ENCODE assay signal across 8 cellular contexts in genomic region chr2:132349082-132349687, GRCh38.
DNase-seq lines count a peak whose midpoint lies in the region; ATAC-seq and TF ChIP-seq lines count a peak whose summit lies in the region.
"Not testable (repeated sequence)": the region's sequence is repeated elsewhere in the genome, so short reads cannot be mapped to it uniquely, and the experiment has no call there.

No MANE protein-coding gene starts in this region.

- not testable (repeated sequence) for H3K36me3 ChIP-seq in IMR-90 (ENCODE audit: control insufficient read depth, insufficient read depth, low read length); mucosa of descending colon (ENCODE audit: low read depth); thyroid gland

- in situ Hi-C loops in IMR-90 (cut with MboI; ENCODE audit: low sequenced_read_pairs): not testable (repeated sequence)

- H2BK5ac ChIP-seq in IMR-90 (ENCODE audit: low read depth, low read length, poor library complexity, severe bottlenecking): not testable (repeated sequence)

- not testable (repeated sequence) for H2AK9ac ChIP-seq in IMR-90 (replicated peaks; ENCODE audit: low read depth, low read length, poor library complexity)

- H3K4me3 Mint-ChIP-seq in brain: peak overlapping the region; percentile 64 to 83 (median 79)

- not testable (repeated sequence) for H3K4me2 ChIP-seq in IMR-90 (ENCODE audit: low read depth, low read length)

- H3K27ac Mint-ChIP-seq in brain: peak overlapping the region; percentile 25 to 90 (median 74)

- H3K18ac ChIP-seq in IMR-90 (ENCODE audit: low read depth, low read length): not testable (repeated sequence)

- H3K9me3 Mint-ChIP-seq in brain: not testable (repeated sequence)

- BruUV-seq in IMR-90 (replicated peaks; lab: Mats Ljungman, UMichigan): not testable (repeated sequence)

- H3K79me1 ChIP-seq in IMR-90 (ENCODE audit: low read depth in 1 of 2, low read length in 2 of 2): not testable (repeated sequence)

- DNase-seq in DMS153 treated with DMSO at 0.1 percent for 48 hours (lab: John Stamatoyannopoulos, UW; ENCODE audit: unreplicated experiment) (peak; percentile 55), IMR-90 (peak; percentile 72), NCI-H2196 (lab: John Stamatoyannopoulos, UW; ENCODE audit: unreplicated experiment) (peak; percentile 64), SHP77 treated with DMSO at 0.1 percent for 48 hours (lab: John Stamatoyannopoulos, UW) (peak; percentile 23), glomerular visceral epithelial cell (ENCODE audit: extremely low spot score) (peak; percentile 64), mucosa of descending colon (peak in 1 of 3 donors; percentile 82), thyroid gland (peak; percentile 45 to 56)

- POLR2A ChIA-PET in IMR-90 (lab: Charles Lee; ENCODE audit: unreplicated experiment): not testable (repeated sequence)

- H3K9me1 ChIP-seq in IMR-90 (ENCODE audit: insufficient read depth, low read length): not testable (repeated sequence)

- H3K23ac ChIP-seq in IMR-90 (ENCODE audit: low read depth, low read length): not testable (repeated sequence)

- not testable (repeated sequence) for H3K27me3 ChIP-seq in IMR-90 (ENCODE audit: control insufficient read depth, insufficient read depth, low read length); thyroid gland

- H3K56ac ChIP-seq in IMR-90 (ENCODE audit: extremely low read depth, insufficient read depth, low read length): not testable (repeated sequence)

- H4K5ac ChIP-seq in IMR-90 (ENCODE audit: low read depth, low read length): not testable (repeated sequence)

- not testable (repeated sequence) for H2AFZ ChIP-seq in IMR-90 (replicated peaks; ENCODE audit: low read length, poor library complexity)

- H3K27ac ChIP-seq in IMR-90 (ENCODE audit: insufficient read depth, low read length); thyroid gland: not testable (repeated sequence)

- H3K9ac ChIP-seq in IMR-90 (ENCODE audit: low read depth, low read length): not testable (repeated sequence)

- ATAC-seq in IMR-90 (ENCODE audit: low read depth) (peak; percentile 32; the same call in 1 of the 2 replicates), mucosa of descending colon (peak; percentile 42)

- H2AK5ac ChIP-seq in IMR-90 (ENCODE audit: low read depth, low read length): not testable (repeated sequence)

- not testable (repeated sequence) for H4K8ac ChIP-seq in IMR-90 (ENCODE audit: low read depth in 2 of 2, low read length in 2 of 2)

- H3K9me3 ChIP-seq in IMR-90 (ENCODE audit: control insufficient read depth, insufficient read depth, low read length); mucosa of descending colon; thyroid gland: not testable (repeated sequence)

- no CpG with 5 or more reads among the region's 8 CpGs for WGBS in IMR-90 (ENCODE audit: extremely low coverage in 2 of 2, insufficient read length in 1 of 2), 2 experiments
- 20 to 26% methylated on average over 8 of the region's 8 CpGs for WGBS in thyroid gland, 2 donors

- H3K4me1 ChIP-seq in IMR-90 (ENCODE audit: control insufficient read depth, insufficient read depth, low read length); mucosa of descending colon (ENCODE audit: low read depth); thyroid gland: not testable (repeated sequence)

- TF ChIP-seq CTCF in IMR-90 (conservative IDR thresholded peaks at IDR 0.05; ENCODE audit: low read depth, low read length) (peak; percentile 61), brain (conservative IDR thresholded peaks at IDR 0.05) (peak; percentile 59 to 78), thyroid gland (IDR thresholded peaks at IDR 0.05) (peak; percentile 57 to 89 (median 80))
- TF ChIP-seq CTCF in mucosa of descending colon (IDR thresholded peaks at IDR 0.05): not testable (repeated sequence)

- TF ChIP-seq RAD21 in IMR-90 (IDR thresholded peaks at IDR 0.05; ENCODE audit: low read length): peak; percentile 63

- H4K91ac ChIP-seq in IMR-90 (ENCODE audit: insufficient read depth, low read depth, low read length): not testable (repeated sequence)

- intact Hi-C loops in IMR-90 (cut with micrococcal nuclease): loop anchor here (1.0 kb wide), 1 partner anchor 100 kb away; no protein-coding TSS in a partner anchor
- intact Hi-C loops in mucosa of descending colon (cut with DNase I, micrococcal nuclease); thyroid gland (cut with DNase I): not testable (repeated sequence)

- H3K27me3 Mint-ChIP-seq in brain: not testable (repeated sequence)

- CTCF ChIA-PET in IMR-90 (lab: Yijun Ruan, JAX): interaction anchor here (0.6 to 1.5 kb wide), 8 partner anchors 19 to 301 kb away, joined by 3 to 8 read pairs (median 4); no protein-coding TSS in a partner anchor

- not testable (repeated sequence) for H2BK120ac ChIP-seq in IMR-90 (ENCODE audit: low read depth, low read length)

- H3K4ac ChIP-seq in IMR-90 (ENCODE audit: low read depth, low read length): not testable (repeated sequence)

- dilution Hi-C loops in IMR-90 (cut with HindIII; ENCODE audit: low sequenced_read_pairs, unreplicated experiment): not testable (repeated sequence)

- not testable (repeated sequence) for H2BK15ac ChIP-seq in IMR-90 (ENCODE audit: low read depth, low read length)

- peaks cover 39% of the 10 kb centered on the region for H3K4me1 Mint-ChIP-seq in brain

- H3K36me3 Mint-ChIP-seq in brain: not testable (repeated sequence)

- not testable (repeated sequence) for H4K20me1 ChIP-seq in IMR-90 (ENCODE audit: insufficient read depth, low read length)

- not testable (repeated sequence) for TF ChIP-seq POLR2A in IMR-90 (IDR thresholded peaks at IDR 0.05; ENCODE audit: low read depth, low read length); thyroid gland (IDR thresholded peaks at IDR 0.05)

- H2BK20ac ChIP-seq in IMR-90 (ENCODE audit: low read depth, low read length): not testable (repeated sequence)

- H3K14ac ChIP-seq in IMR-90 (replicated peaks; ENCODE audit: low read depth, low read length): not testable (repeated sequence)

- H3K4me3 ChIP-seq in IMR-90 (ENCODE audit: insufficient read depth, low read depth, low read length); mucosa of descending colon; thyroid gland (replicated peaks in 1 of 3): not testable (repeated sequence)

TF ChIP-seq in IMR-90, 13 proteins besides CTCF, POLR2A, EP300 and RAD21:
- peak; percentile 54; the same call in 1 of the 2 replicates for TF ChIP-seq SMC3 (IDR thresholded peaks at IDR 0.05; ENCODE audit: low read depth, low read length)
